ENCODE assay signal across 13 cellular contexts in genomic region chr9:76873056-76873792, GRCh38. TPM values are rescaled to one million over a fixed set of nuclear protein-coding genes. Genes with fewer than 3 reads are reported as not detected.
DNase-seq lines count a peak whose midpoint lies in the region; ATAC-seq and TF ChIP-seq lines count a peak whose summit lies in the region.
"Had no signal": no experiment of that assay in that cellular context is flagged by ENCODE, and none has a peak within 500 bp of the region (broad histone marks: within the 10 kb centered on the region; RNA-seq: fewer than 3 reads in every experiment).

No MANE protein-coding gene starts in this region.

- CTCF ChIA-PET in Caco-2 (lab: Charles Lee): no interaction called here

- H2AFZ ChIP-seq in fibroblast of lung (ENCODE audit: low read length) (peak overlapping the region; percentile 45), neuronal stem cell (ENCODE audit: low read length) (peak overlapping the region; percentile 83)

- H3K4me1 Mint-ChIP-seq in Caco-2 (ENCODE audit: low read depth, unreplicated experiment): no peaks in the 10 kb centered on the region
- H3K4me1 Mint-ChIP-seq: CD14-positive monocyte had no signal

- no peak overlapping the region for H2BK5ac ChIP-seq in neuronal stem cell (ENCODE audit: low read length)

- no peak overlapping the region for H2AK5ac ChIP-seq in neuronal stem cell (ENCODE audit: low read depth, low read length)

- H3K36me3 Mint-ChIP-seq in Caco-2 (ENCODE audit: insufficient read depth, unreplicated experiment): no peaks in the 10 kb centered on the region
- H3K36me3 Mint-ChIP-seq: CD14-positive monocyte had no signal

- H3K4me1 ChIP-seq in fibroblast of lung (ENCODE audit: control insufficient read depth, extremely low read depth, insufficient read depth, low read length) (peaks cover 3% of the 10 kb centered on the region), neuronal stem cell (ENCODE audit: control insufficient read depth in 2 of 2, insufficient read depth in 1 of 2, low read depth in 1 of 2, low read length in 2 of 2) (peaks cover 11 to 28% of the 10 kb centered on the region in 2 donors), Caco-2 (no peaks in the 10 kb centered on the region)

- intact Hi-C loops in Caco-2 (cut with micrococcal nuclease; ENCODE audit: unreplicated experiment): no loop called here

- no peak overlapping the region for H3K4me3 Mint-ChIP-seq in Caco-2 (ENCODE audit: unreplicated experiment)
- H3K4me3 Mint-ChIP-seq: CD14-positive monocyte had no signal

- no CpG with 5 or more reads among the region's 13 CpGs for WGBS in neuronal stem cell (ENCODE audit: extremely low coverage in 2 of 2, insufficient read length in 2 of 2, insufficient replicate concordance in 1 of 2), 2 donors

- H3K9ac ChIP-seq in fibroblast of lung (ENCODE audit: insufficient read depth, low read length) (no peak overlapping the region), neuronal stem cell (ENCODE audit: low read depth, low read length, poor library complexity) (no peak overlapping the region)

- no peak overlapping the region for H4K8ac ChIP-seq in neuronal stem cell (ENCODE audit: low read depth, low read length)

- no peak overlapping the region for H3K23ac ChIP-seq in neuronal stem cell (ENCODE audit: low read depth, low read length, poor library complexity)

- H3K27me3 ChIP-seq in fibroblast of lung (ENCODE audit: control insufficient read depth, insufficient read depth, low read length) (no peaks in the 10 kb centered on the region), neuronal stem cell (ENCODE audit: control insufficient read depth in 3 of 3, insufficient read depth in 3 of 3, low read depth in 1 of 3, low read length in 3 of 3) (no peaks in the 10 kb centered on the region), Caco-2 (replicated peaks; ENCODE audit: control insufficient read depth, insufficient read depth, low read length) (no peaks in the 10 kb centered on the region)
- H3K27me3 ChIP-seq: Peyer's patch had no signal

- no peak for ATAC-seq in activated CD4-positive, CD25-positive, alpha-beta regulatory T cell treated with anti-CD3 and anti-CD28 coated beads, Interleukin-2, amount 50 U/mL, for 24 hours

- no peak overlapping the region for H3K27ac Mint-ChIP-seq in Caco-2 (ENCODE audit: unreplicated experiment)
- H3K27ac Mint-ChIP-seq: CD14-positive monocyte had no signal

- H3K27me3 Mint-ChIP-seq in Caco-2 (ENCODE audit: insufficient read depth, unreplicated experiment): no peaks in the 10 kb centered on the region

- no peaks in the 10 kb centered on the region for H3K9me3 Mint-ChIP-seq in Caco-2 (ENCODE audit: unreplicated experiment)
- H3K9me3 Mint-ChIP-seq: CD14-positive monocyte had no signal

- POLR2A ChIA-PET in Caco-2 (lab: Charles Lee): no interaction called here

- peak in 9 of 14 donors; percentile 23 to 43 (median 34) for DNase-seq in C1 segment of cervical spinal cord (lab: John Stamatoyannopoulos, UW)
- DNase-seq in NCI-H69 (lab: John Stamatoyannopoulos, UW): peak; percentile 95
- peak in 1 of 2 donors; percentile 49 for DNase-seq in fibroblast of lung (ENCODE audit: low read depth in 2 of 2)
- peak; percentile 52 for DNase-seq in neuronal stem cell (ENCODE audit: low spot score)
- no peak for DNase-seq in Caco-2
- DNase-seq in NCI-H1417 treated with DMSO at 0.1 percent for 48 hours (lab: John Stamatoyannopoulos, UW): no peak
- DNase-seq in NCI-H82 (lab: John Stamatoyannopoulos, UW): no peak
- DNase-seq: activated CD4-positive, alpha-beta T cell treated with anti-CD3 and anti-CD28 coated beads for 1 hour; Karpas-422; Peyer's patch; stimulated activated CD4-positive, alpha-beta T cell treated with anti-CD3 and anti-CD28 coated beads, Interleukin-4, amount 100 ng/mL, for 24 hours had no signal

- H3K4me3 ChIP-seq in fibroblast of lung (replicated peaks in 1 of 4; ENCODE audit: control extremely low read depth in 1 of 4, insufficient read depth in 1 of 4, low read depth in 3 of 4, low read length in 4 of 4) (peak overlapping the region in 1 of 4 experiments; percentile 17), neuronal stem cell (ENCODE audit: low read length in 2 of 2) (peak overlapping the region in 1 of 2 donors; percentile 16), Caco-2 (ENCODE audit: low read depth, low read length) (no peak overlapping the region)
- H3K4me3 ChIP-seq: Peyer's patch had no signal

- no peak overlapping the region for H2BK15ac ChIP-seq in neuronal stem cell (ENCODE audit: low read length)

- no peak overlapping the region for H3K4ac ChIP-seq in neuronal stem cell (ENCODE audit: low read length)

- H3K36me3 ChIP-seq in fibroblast of lung (ENCODE audit: control insufficient read depth, insufficient read depth, low read length) (no peaks in the 10 kb centered on the region), neuronal stem cell (replicated peaks in 1 of 2; ENCODE audit: control insufficient read depth in 2 of 2, insufficient read depth in 2 of 2, low read length in 2 of 2) (no peaks in the 10 kb centered on the region), Caco-2 (ENCODE audit: control insufficient read depth, insufficient read depth, low read length) (no peaks in the 10 kb centered on the region)
- H3K36me3 ChIP-seq: Peyer's patch had no signal

- no peaks in the 10 kb centered on the region for H4K20me1 ChIP-seq in fibroblast of lung (ENCODE audit: control insufficient read depth, extremely low read depth, insufficient read depth, low read length)

- H3K14ac ChIP-seq in neuronal stem cell (ENCODE audit: low read length): no peak overlapping the region

- no peak for TF ChIP-seq CTCF in fibroblast of lung (conservative IDR thresholded peaks at IDR 0.05 in 1 of 2, IDR thresholded peaks at IDR 0.05 in 1 of 2; ENCODE audit: low read depth in 1 of 2, low read length in 2 of 2)
- TF ChIP-seq CTCF in Caco-2 (IDR thresholded peaks at IDR 0.05; ENCODE audit: insufficient read depth in 1 of 2, low read depth in 1 of 2, low read length in 1 of 2, severe bottlenecking in 1 of 2, unreplicated experiment in 1 of 2): no peak

- no peaks in the 10 kb centered on the region for H3K79me2 ChIP-seq in fibroblast of lung (ENCODE audit: control insufficient read depth, insufficient read depth, low read length)

- no peak overlapping the region for H2BK120ac ChIP-seq in neuronal stem cell (ENCODE audit: low read depth, low read length)

- no peak overlapping the region for H3K18ac ChIP-seq in neuronal stem cell (ENCODE audit: low read length)

- H3K4me2 ChIP-seq in fibroblast of lung (ENCODE audit: extremely low read depth, insufficient read depth, low read length) (peak overlapping the region; percentile 8), neuronal stem cell (ENCODE audit: insufficient read depth, low read length, poor library complexity, severe bottlenecking) (no peak overlapping the region)

- no TSS peak for BruUV-seq in Caco-2 (replicated peaks; lab: Mats Ljungman, UMichigan)

- no peak overlapping the region for H4K91ac ChIP-seq in neuronal stem cell (ENCODE audit: low read depth, low read length, poor library complexity)

- no peaks in the 10 kb centered on the region for H3K79me1 ChIP-seq in neuronal stem cell (ENCODE audit: low read depth, low read length)

- no peak overlapping the region for H2BK12ac ChIP-seq in neuronal stem cell (ENCODE audit: low read length)

- H3K27ac ChIP-seq in fibroblast of lung (ENCODE audit: insufficient read depth, low read length) (no peak overlapping the region), neuronal stem cell (replicated peaks; ENCODE audit: low read length) (peak overlapping the region; percentile 45)

- H3K9me3 ChIP-seq in fibroblast of lung (ENCODE audit: control insufficient read depth, insufficient read depth, low read depth, low read length) (no peaks in the 10 kb centered on the region), neuronal stem cell (replicated peaks in 1 of 2; ENCODE audit: control insufficient read depth in 2 of 2, insufficient read depth in 1 of 2, low read depth in 1 of 2, low read length in 2 of 2) (no peaks in the 10 kb centered on the region), Caco-2 (no peaks in the 10 kb centered on the region)
- H3K9me3 ChIP-seq: Peyer's patch had no signal

RNA-seq across cellular contexts. Expression of gene PRUNE2, which starts 32.7 kb away (rescaled TPM):
- total RNA-seq in fibroblast of lung (44.9 and 95.6 TPM in 2 replicates), Caco-2 (2022) (3.5 and 3.7 TPM in 2 replicates)
- 5.4 and 8.9 TPM in 2 replicates for polyA plus RNA-seq in fibroblast of lung
- polyA plus RNA-seq in fibroblast of lung (2012): 7.0 and 7.9 TPM in 2 replicates
- polyA minus RNA-seq in fibroblast of lung (ENCODE audit: low replicate concordance): 4.1 and 8.2 TPM in 2 replicates
- polyA plus RNA-seq in neuronal stem cell (2013, experiment 1 of 2): 7.1 TPM
- 7.5 TPM for polyA plus RNA-seq in neuronal stem cell (2013, experiment 2 of 2)

Comparison
In these comparisons a context has a peak if more than half of its experiments do, and no peak if none do; other contexts are left out.
1. DNase-seq: peak in C1 segment of cervical spinal cord (9 of 14), NCI-H69 (single experiment) and neuronal stem cell (single experiment); none in Caco-2 (0 of 2), NCI-H1417 treated with DMSO at 0.1 percent for 48 hours (single experiment) and NCI-H82 (single experiment).